In the genomic region with DNA sequence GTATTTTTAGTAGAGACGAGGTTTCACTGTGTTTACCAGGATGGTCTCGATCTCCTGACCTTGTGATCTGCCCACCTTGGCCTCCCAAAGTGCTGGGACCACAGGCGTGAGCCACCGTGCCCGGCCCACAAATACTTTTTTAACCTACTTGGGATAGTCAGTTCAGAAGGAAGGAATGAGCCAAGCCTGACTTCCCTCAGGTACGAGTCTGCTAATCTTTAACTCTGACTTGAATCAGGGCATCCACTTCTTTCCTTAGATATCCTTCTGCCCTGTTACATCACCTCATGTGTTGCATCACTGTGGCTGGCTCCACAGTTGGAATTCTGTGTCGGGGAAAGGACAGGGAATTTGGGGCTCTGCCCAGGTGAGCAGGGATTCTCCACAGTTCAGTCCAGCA, we compare ENCODE assay signal across 1 cellular context.
TF ChIP-seq lines count a peak whose summit lies in the region.

No MANE protein-coding gene starts in this region.

TF ChIP-seq in HepG2, 621 proteins besides CTCF, POLR2A, EP300 and RAD21 (continued from another document and continues in another):
- TF ChIP-seq, protein P1, sequence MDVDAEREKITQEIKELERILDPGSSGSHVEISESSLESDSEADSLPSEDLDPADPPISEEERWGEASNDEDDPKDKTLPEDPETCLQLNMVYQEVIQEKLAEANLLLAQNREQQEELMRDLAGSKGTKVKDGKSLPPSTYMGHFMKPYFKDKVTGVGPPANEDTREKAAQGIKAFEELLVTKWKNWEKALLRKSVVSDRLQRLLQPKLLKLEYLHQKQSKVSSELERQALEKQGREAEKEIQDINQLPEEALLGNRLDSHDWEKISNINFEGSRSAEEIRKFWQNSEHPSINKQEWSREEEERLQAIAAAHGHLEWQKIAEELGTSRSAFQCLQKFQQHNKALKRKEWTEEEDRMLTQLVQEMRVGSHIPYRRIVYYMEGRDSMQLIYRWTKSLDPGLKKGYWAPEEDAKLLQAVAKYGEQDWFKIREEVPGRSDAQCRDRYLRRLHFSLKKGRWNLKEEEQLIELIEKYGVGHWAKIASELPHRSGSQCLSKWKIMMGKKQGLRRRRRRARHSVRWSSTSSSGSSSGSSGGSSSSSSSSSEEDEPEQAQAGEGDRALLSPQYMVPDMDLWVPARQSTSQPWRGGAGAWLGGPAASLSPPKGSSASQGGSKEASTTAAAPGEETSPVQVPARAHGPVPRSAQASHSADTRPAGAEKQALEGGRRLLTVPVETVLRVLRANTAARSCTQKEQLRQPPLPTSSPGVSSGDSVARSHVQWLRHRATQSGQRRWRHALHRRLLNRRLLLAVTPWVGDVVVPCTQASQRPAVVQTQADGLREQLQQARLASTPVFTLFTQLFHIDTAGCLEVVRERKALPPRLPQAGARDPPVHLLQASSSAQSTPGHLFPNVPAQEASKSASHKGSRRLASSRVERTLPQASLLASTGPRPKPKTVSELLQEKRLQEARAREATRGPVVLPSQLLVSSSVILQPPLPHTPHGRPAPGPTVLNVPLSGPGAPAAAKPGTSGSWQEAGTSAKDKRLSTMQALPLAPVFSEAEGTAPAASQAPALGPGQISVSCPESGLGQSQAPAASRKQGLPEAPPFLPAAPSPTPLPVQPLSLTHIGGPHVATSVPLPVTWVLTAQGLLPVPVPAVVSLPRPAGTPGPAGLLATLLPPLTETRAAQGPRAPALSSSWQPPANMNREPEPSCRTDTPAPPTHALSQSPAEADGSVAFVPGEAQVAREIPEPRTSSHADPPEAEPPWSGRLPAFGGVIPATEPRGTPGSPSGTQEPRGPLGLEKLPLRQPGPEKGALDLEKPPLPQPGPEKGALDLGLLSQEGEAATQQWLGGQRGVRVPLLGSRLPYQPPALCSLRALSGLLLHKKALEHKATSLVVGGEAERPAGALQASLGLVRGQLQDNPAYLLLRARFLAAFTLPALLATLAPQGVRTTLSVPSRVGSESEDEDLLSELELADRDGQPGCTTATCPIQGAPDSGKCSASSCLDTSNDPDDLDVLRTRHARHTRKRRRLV (CRISPR knock-in tag; IDR thresholded peaks at IDR 0.05) = no peak
- TF ChIP-seq, protein P2, sequence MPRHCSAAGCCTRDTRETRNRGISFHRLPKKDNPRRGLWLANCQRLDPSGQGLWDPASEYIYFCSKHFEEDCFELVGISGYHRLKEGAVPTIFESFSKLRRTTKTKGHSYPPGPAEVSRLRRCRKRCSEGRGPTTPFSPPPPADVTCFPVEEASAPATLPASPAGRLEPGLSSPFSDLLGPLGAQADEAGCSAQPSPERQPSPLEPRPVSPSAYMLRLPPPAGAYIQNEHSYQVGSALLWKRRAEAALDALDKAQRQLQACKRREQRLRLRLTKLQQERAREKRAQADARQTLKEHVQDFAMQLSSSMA (CRISPR knock-in tag; IDR thresholded peaks at IDR 0.05) = no peak
- TF ChIP-seq ZNF256 (CRISPR knock-in tag; conservative IDR thresholded peaks at IDR 0.05) (no peak), ZNF567 (CRISPR knock-in tag; IDR thresholded peaks at IDR 0.05; ENCODE audit: borderline replicate concordance) (no peak), HNF1B (CRISPR knock-in tag; IDR thresholded peaks at IDR 0.05) (peak; percentile 95), NCOA1 (CRISPR knock-in tag; IDR thresholded peaks at IDR 0.05) (no peak), U2AF2 (IDR thresholded peaks at IDR 0.05; ENCODE audit: low read depth, low read length) (no peak), HNRNPUL1 (IDR thresholded peaks at IDR 0.05; ENCODE audit: low read depth, low read length) (no peak), ZNF577 (CRISPR knock-in tag; IDR thresholded peaks at IDR 0.05; ENCODE audit: borderline replicate concordance, low read depth) (no peak), RFX1 (IDR thresholded peaks at IDR 0.05) (no peak), ISX (CRISPR knock-in tag; conservative IDR thresholded peaks at IDR 0.05) (no peak), NR2F2 (IDR thresholded peaks at IDR 0.05; ENCODE audit: borderline replicate concordance, low read depth) (peak; percentile 54; the same call in 1 of the 2 replicates), SSRP1 (CRISPR knock-in tag; IDR thresholded peaks at IDR 0.05) (peak; percentile 93; the same call in 1 of the 2 replicates), MAFK (conservative IDR thresholded peaks at IDR 0.05 in 1 of 2, IDR thresholded peaks at IDR 0.05 in 1 of 2; ENCODE audit: low read length in 2 of 2) (no peak), MBNL3 (CRISPR knock-in tag; conservative IDR thresholded peaks at IDR 0.05) (no peak), FOXO4 (CRISPR knock-in tag; conservative IDR thresholded peaks at IDR 0.05) (no peak), PAWR (CRISPR knock-in tag; IDR thresholded peaks at IDR 0.05; ENCODE audit: borderline replicate concordance) (no peak), MXD3 (CRISPR knock-in tag; IDR thresholded peaks at IDR 0.05) (peak; percentile 52; the same call in 1 of the 2 replicates), RBM39 (IDR thresholded peaks at IDR 0.05; ENCODE audit: low read depth, low read length, poor library complexity, severe bottlenecking) (no peak), ZKSCAN8 (CRISPR knock-in tag; IDR thresholded peaks at IDR 0.05; ENCODE audit: borderline replicate concordance) (peak; percentile 54; the same call in 1 of the 2 replicates), SKI (IDR thresholded peaks at IDR 0.05; ENCODE audit: partially characterized antibody) (no peak), ZNF709 (CRISPR knock-in tag; IDR thresholded peaks at IDR 0.05) (no peak), STAG1 (CRISPR knock-in tag; IDR thresholded peaks at IDR 0.05) (peak; percentile 27; the same call in 1 of the 2 replicates), ZNF670 (CRISPR knock-in tag; IDR thresholded peaks at IDR 0.05; ENCODE audit: borderline replicate concordance) (0 out of 2 replicates have a peak, but pooled peaks have one; percentile 71), JARID2 (CRISPR knock-in tag; IDR thresholded peaks at IDR 0.05; ENCODE audit: insufficient replicate concordance) (peak; percentile 42), KMT2A (CRISPR knock-in tag; IDR thresholded peaks at IDR 0.05) (no peak), JUN (CRISPR knock-in tag; IDR thresholded peaks at IDR 0.05) (no peak), ZFP36L1 (CRISPR knock-in tag; IDR thresholded peaks at IDR 0.05) (no peak), ZNF441 (CRISPR knock-in tag; IDR thresholded peaks at IDR 0.05; ENCODE audit: borderline replicate concordance) (no peak), RBFOX2 (IDR thresholded peaks at IDR 0.05; ENCODE audit: low read depth, low read length) (no peak), MED13 (CRISPR knock-in tag; IDR thresholded peaks at IDR 0.05) (no peak), ZEB1 (IDR thresholded peaks at IDR 0.05; ENCODE audit: insufficient replicate concordance, low read depth) (peak; percentile 87), ZNF501 (CRISPR knock-in tag; IDR thresholded peaks at IDR 0.05) (peak; percentile 45; the same call in 1 of the 2 replicates), EHMT2 (IDR thresholded peaks at IDR 0.05; ENCODE audit: borderline replicate concordance, low read depth, low read length) (no peak), NR0B2 (CRISPR knock-in tag; IDR thresholded peaks at IDR 0.05) (no peak), PAX8 (CRISPR knock-in tag; IDR thresholded peaks at IDR 0.05; ENCODE audit: borderline replicate concordance) (no peak), ZNF572 (CRISPR knock-in tag; IDR thresholded peaks at IDR 0.05) (no peak), MATR3 (CRISPR knock-in tag; IDR thresholded peaks at IDR 0.05) (no peak), XRCC5 (optimal IDR thresholded peaks at IDR 0.05; ENCODE audit: low read length) (no peak), FOXM1 (CRISPR knock-in tag; IDR thresholded peaks at IDR 0.05) (no peak), AGO2 (optimal IDR thresholded peaks at IDR 0.05; ENCODE audit: low read depth, low read length) (no peak), BCL6 (CRISPR knock-in tag; IDR thresholded peaks at IDR 0.05) (peak; percentile 93)
- TF ChIP-seq, protein P3, sequence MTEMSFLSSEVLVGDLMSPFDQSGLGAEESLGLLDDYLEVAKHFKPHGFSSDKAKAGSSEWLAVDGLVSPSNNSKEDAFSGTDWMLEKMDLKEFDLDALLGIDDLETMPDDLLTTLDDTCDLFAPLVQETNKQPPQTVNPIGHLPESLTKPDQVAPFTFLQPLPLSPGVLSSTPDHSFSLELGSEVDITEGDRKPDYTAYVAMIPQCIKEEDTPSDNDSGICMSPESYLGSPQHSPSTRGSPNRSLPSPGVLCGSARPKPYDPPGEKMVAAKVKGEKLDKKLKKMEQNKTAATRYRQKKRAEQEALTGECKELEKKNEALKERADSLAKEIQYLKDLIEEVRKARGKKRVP (CRISPR knock-in tag; IDR thresholded peaks at IDR 0.05) = peak; percentile 51 to 99; a peak in 3 of 4 replicates
- TF ChIP-seq, protein P4, sequence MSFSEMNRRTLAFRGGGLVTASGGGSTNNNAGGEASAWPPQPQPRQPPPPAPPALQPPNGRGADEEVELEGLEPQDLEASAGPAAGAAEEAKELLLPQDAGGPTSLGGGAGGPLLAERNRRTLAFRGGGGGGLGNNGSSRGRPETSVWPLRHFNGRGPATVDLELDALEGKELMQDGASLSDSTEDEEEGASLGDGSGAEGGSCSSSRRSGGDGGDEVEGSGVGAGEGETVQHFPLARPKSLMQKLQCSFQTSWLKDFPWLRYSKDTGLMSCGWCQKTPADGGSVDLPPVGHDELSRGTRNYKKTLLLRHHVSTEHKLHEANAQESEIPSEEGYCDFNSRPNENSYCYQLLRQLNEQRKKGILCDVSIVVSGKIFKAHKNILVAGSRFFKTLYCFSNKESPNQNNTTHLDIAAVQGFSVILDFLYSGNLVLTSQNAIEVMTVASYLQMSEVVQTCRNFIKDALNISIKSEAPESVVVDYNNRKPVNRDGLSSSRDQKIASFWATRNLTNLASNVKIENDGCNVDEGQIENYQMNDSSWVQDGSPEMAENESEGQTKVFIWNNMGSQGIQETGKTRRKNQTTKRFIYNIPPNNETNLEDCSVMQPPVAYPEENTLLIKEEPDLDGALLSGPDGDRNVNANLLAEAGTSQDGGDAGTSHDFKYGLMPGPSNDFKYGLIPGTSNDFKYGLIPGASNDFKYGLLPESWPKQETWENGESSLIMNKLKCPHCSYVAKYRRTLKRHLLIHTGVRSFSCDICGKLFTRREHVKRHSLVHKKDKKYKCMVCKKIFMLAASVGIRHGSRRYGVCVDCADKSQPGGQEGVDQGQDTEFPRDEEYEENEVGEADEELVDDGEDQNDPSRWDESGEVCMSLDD (CRISPR knock-in tag; IDR thresholded peaks at IDR 0.05; ENCODE audit: borderline replicate concordance) = no peak
- TF ChIP-seq, protein P5, sequence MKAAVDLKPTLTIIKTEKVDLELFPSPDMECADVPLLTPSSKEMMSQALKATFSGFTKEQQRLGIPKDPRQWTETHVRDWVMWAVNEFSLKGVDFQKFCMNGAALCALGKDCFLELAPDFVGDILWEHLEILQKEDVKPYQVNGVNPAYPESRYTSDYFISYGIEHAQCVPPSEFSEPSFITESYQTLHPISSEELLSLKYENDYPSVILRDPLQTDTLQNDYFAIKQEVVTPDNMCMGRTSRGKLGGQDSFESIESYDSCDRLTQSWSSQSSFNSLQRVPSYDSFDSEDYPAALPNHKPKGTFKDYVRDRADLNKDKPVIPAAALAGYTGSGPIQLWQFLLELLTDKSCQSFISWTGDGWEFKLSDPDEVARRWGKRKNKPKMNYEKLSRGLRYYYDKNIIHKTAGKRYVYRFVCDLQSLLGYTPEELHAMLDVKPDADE (CRISPR knock-in tag; IDR thresholded peaks at IDR 0.05) = no peak
- TF ChIP-seq, protein P6, sequence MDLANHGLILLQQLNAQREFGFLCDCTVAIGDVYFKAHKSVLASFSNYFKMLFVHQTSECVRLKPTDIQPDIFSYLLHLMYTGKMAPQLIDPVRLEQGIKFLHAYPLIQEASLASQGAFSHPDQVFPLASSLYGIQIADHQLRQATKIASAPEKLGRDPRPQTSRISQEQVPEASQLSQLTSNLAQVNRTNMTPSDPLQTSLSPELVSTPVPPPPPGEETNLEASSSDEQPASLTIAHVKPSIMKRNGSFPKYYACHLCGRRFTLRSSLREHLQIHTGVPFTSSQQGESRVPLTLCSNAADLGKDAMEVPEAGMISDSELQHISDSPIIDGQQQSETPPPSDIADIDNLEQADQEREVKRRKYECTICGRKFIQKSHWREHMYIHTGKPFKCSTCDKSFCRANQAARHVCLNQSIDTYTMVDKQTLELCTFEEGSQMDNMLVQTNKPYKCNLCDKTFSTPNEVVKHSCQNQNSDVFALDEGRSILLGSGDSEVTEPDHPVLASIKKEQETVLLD (CRISPR knock-in tag; IDR thresholded peaks at IDR 0.05; ENCODE audit: low read depth) = no peak
- TF ChIP-seq, protein P7, sequence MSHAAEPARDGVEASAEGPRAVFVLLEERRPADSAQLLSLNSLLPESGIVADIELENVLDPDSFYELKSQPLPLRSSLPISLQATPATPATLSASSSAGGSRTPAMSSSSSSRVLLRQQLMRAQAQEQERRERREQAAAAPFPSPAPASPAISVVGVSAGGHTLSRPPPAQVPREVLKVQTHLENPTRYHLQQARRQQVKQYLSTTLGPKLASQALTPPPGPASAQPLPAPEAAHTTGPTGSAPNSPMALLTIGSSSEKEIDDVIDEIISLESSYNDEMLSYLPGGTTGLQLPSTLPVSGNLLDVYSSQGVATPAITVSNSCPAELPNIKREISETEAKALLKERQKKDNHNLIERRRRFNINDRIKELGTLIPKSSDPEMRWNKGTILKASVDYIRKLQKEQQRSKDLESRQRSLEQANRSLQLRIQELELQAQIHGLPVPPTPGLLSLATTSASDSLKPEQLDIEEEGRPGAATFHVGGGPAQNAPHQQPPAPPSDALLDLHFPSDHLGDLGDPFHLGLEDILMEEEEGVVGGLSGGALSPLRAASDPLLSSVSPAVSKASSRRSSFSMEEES (CRISPR knock-in tag; IDR thresholded peaks at IDR 0.05) = no peak
